In the genomic region with DNA sequence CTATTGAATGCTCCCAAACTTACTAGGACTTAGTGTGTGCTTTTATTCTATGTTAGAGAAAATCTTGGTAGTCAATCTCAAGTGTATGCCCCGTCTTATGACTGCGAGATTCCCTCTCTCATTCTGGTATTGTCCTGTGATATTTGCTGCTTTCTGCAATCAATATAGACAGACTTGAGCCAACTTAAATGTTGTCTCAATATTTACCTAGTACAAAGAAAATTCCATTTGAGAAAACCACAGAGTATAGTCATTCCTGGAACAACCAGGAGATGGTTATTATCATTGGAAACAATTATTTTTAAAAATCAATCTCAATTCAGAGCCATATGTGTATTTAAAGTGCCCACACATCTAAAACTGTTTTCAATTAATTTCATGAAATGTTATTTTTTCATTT, we compare ENCODE assay signal across 23 cellular contexts.
"Had no signal": no experiment of that assay in that cellular context is flagged by ENCODE, and none has a peak within 500 bp of the region (broad histone marks: within the 10 kb centered on the region; RNA-seq: fewer than 3 reads in every experiment).

No MANE protein-coding gene starts in this region.

- H3K4me3 ChIP-seq: neural progenitor cell, ovary, psoas muscle, right lobe of liver, sigmoid colon, stomach, thoracic aorta, thyroid gland, tibial nerve, upper lobe of left lung, vagina had no signal

- H3K9me3 ChIP-seq: ovary, psoas muscle, right lobe of liver, sigmoid colon, stomach, thoracic aorta, thyroid gland, tibial nerve, upper lobe of left lung, vagina had no signal

- ATAC-seq: psoas muscle; right cardiac atrium; right lobe of liver; stimulated activated effector memory CD8-positive, alpha-beta T cell treated with anti-CD3 and anti-CD28 coated beads, Interleukin-12 subunit alpha, Interleukin-12 subunit beta, amount 100 ng/mL, for 72 hours; stimulated activated naive B cell treated with anti-CD40 and anti-IgM and Interleukin-4, amounts not matched to agents 10 μg/mL and 1 μg/mL and 100 μg/mL, for 72 hours had no signal

- H3K27ac ChIP-seq: neural progenitor cell, ovary, parathyroid adenoma, psoas muscle, right lobe of liver, sigmoid colon, stomach, thoracic aorta, thyroid gland, tibial nerve, upper lobe of left lung, vagina had no signal

- H3K4me1 ChIP-seq: right lobe of liver had no signal

- H3K4me2 ChIP-seq: neural progenitor cell had no signal

- H3K36me3 ChIP-seq: neural progenitor cell, ovary, right lobe of liver, sigmoid colon, stomach, thoracic aorta, thyroid gland, tibial nerve, upper lobe of left lung, vagina had no signal

- DNase-seq: occipital lobe; ovary; posterior cingulate gyrus; psoas muscle; right cardiac atrium; right lobe of liver; sigmoid colon; stimulated activated CD4-positive, alpha-beta T cell treated with anti-CD3 and anti-CD28 coated beads, Interleukin-15, amount 100 ng/mL, for 24 hours; stimulated activated CD4-positive, alpha-beta T cell treated with anti-CD3 and anti-CD28 coated beads, Interleukin-2, amount 100 ng/mL, for 24 hours; stimulated activated CD4-positive, alpha-beta T cell treated with anti-CD3 and anti-CD28 coated beads, Interleukin-2, amount 100 ng/mL, for 48 hours; stimulated activated CD4-positive, alpha-beta T cell treated with anti-CD3 and anti-CD28 coated beads, Interleukin-4, amount 100 ng/mL, for 24 hours; stimulated activated naive B cell treated with anti-CD40 and anti-IgM and Interleukin-4, amounts not matched to agents 10 μg/mL and 1 μg/mL and 100 μg/mL, for 72 hours; stimulated activated naive CD4-positive, alpha-beta T cell treated with Interleukin-2 at 50 U/mL for 16 hours; stomach; trophoblast cell; upper lobe of left lung had no signal

- H3K27me3 ChIP-seq: neural progenitor cell, ovary, right lobe of liver, sigmoid colon, stomach, thyroid gland, tibial nerve, upper lobe of left lung, vagina had no signal

- H2AFZ ChIP-seq: neural progenitor cell, parathyroid adenoma had no signal

- H3K9ac ChIP-seq: neural progenitor cell, parathyroid adenoma had no signal
